ENCODE assay signal across 27 cellular contexts in genomic region chr7:35252584-35252983, GRCh38. TPM values are rescaled to one million over a fixed set of nuclear protein-coding genes. Genes with fewer than 3 reads are reported as not detected.
DNase-seq lines count a peak whose midpoint lies in the region; ATAC-seq, FAIRE-seq and TF ChIP-seq lines count a peak whose summit lies in the region.
"Had no signal": no experiment of that assay in that cellular context is flagged by ENCODE, and none has a peak within 500 bp of the region (broad histone marks: within the 10 kb centered on the region; RNA-seq: fewer than 3 reads in every experiment).

No MANE protein-coding gene starts in this region.

- no peak overlapping the region for H3K27ac Mint-ChIP-seq in CD4-positive, CD25-positive, alpha-beta regulatory T cell
- no peak overlapping the region for H3K27ac Mint-ChIP-seq in neural progenitor cell
- H3K27ac Mint-ChIP-seq: activated CD4-positive, alpha-beta T cell treated with anti-CD3 and anti-CD28 coated beads for 36 hours; activated naive CD4-positive, alpha-beta T cell treated with anti-CD3 and anti-CD28 coated beads, Interleukin-2, amount 50 U/mL, for 72 hours; activated T-helper 17 cell treated with anti-CD3 and anti-CD28 coated beads, Interleukin-2, amount 50 U/mL, for 72 hours; stimulated activated naive CD8-positive, alpha-beta T cell treated with anti-CD3 and anti-CD28 coated beads, Interleukin-15, Interleukin-2, amounts not matched to agents 100 ng/mL and 50 ng/mL, for 24 hours; T-cell had no signal

- TF ChIP-seq POLR2A in A549 (IDR thresholded peaks at IDR 0.05; ENCODE audit: low read length): no peak

- peak overlapping the region in 3 of 4 donors; percentile 79 to 86 (median 85) for H3K4me3 Mint-ChIP-seq in CD4-positive, CD25-positive, alpha-beta regulatory T cell
- no peak overlapping the region for H3K4me3 Mint-ChIP-seq in neural progenitor cell

- H3K4me3 ChIP-seq in A549: peak overlapping the region; percentile 65
- peak overlapping the region; percentile 37 for H3K4me3 ChIP-seq in CD4-positive, CD25-positive, alpha-beta regulatory T cell (ENCODE audit: low read depth, low read length)
- H3K4me3 ChIP-seq in SJCRH30: peak overlapping the region; percentile 65
- H3K4me3 ChIP-seq in fibroblast of villous mesenchyme (ENCODE audit: low read depth, low read length): peak overlapping the region; percentile 83
- H3K4me3 ChIP-seq in neural progenitor cell: no peak overlapping the region
- H3K4me3 ChIP-seq: prostate gland, thyroid gland had no signal

- no peaks in the 10 kb centered on the region for H3K79me2 ChIP-seq in neural progenitor cell (ENCODE audit: low read depth)

- 37% methylated on average over 3 of the region's 3 CpGs for WGBS in A549 (ENCODE audit: missing lambda C conversion rate)

- H3K36me3 ChIP-seq in CD4-positive, CD25-positive, alpha-beta regulatory T cell (ENCODE audit: control insufficient read depth, insufficient read depth, low read length): no peaks in the 10 kb centered on the region
- H3K36me3 ChIP-seq in SJCRH30: no peaks in the 10 kb centered on the region
- H3K36me3 ChIP-seq in neural progenitor cell: no peaks in the 10 kb centered on the region
- H3K36me3 ChIP-seq: prostate gland, thyroid gland had no signal

- CTCF ChIA-PET in A549 (lab: Yijun Ruan, JAX): no interaction called here

- H3K27ac ChIP-seq in A549 (no peak overlapping the region), SJCRH30 (no peak overlapping the region), neural progenitor cell (no peak overlapping the region)
- H3K27ac ChIP-seq in CD4-positive, CD25-positive, alpha-beta regulatory T cell (ENCODE audit: insufficient read depth, low read length, poor library complexity, severe bottlenecking): no peak overlapping the region
- H3K27ac ChIP-seq: prostate gland, skin epidermis, thyroid gland had no signal

- peaks cover 88% of the 10 kb centered on the region for H3K27me3 Mint-ChIP-seq in CD4-positive, CD25-positive, alpha-beta regulatory T cell
- H3K27me3 Mint-ChIP-seq in neural progenitor cell (ENCODE audit: insufficient read depth, low read depth): peaks cover 87% of the 10 kb centered on the region

- H3K4me1 ChIP-seq in A549 (peaks cover 14% of the 10 kb centered on the region; the same call in 2 of the 3 replicates), SJCRH30 (no peaks in the 10 kb centered on the region), neural progenitor cell (peaks cover 4% of the 10 kb centered on the region)
- H3K4me1 ChIP-seq in CD4-positive, CD25-positive, alpha-beta regulatory T cell (ENCODE audit: control insufficient read depth, insufficient read depth, low read length, poor library complexity, severe bottlenecking): peaks cover 13% of the 10 kb centered on the region
- H3K4me1 ChIP-seq: prostate gland had no signal

- no peak for DNase-seq in A549 (ENCODE audit: low read depth in 1 of 2, low spot score in 1 of 2)
- no peak for DNase-seq in CD4-positive, CD25-positive, alpha-beta regulatory T cell
- DNase-seq in SJCRH30: no peak
- DNase-seq in fibroblast of villous mesenchyme (ENCODE audit: low read depth): peak; percentile 45
- no peak for DNase-seq in neural progenitor cell (ENCODE audit: low spot score)
- no peak for DNase-seq in NCI-H510A (lab: John Stamatoyannopoulos, UW)
- DNase-seq in activated CD4-positive, alpha-beta T cell treated with anti-CD3 and anti-CD28 coated beads for 48 hours: no peak
- DNase-seq: activated CD4-positive, alpha-beta T cell treated with anti-CD3 and anti-CD28 coated beads for 36 hours; CD4-positive, alpha-beta memory T cell; DMS79; effector CD4-positive, alpha-beta T cell; NCI-H1105 treated with DMSO at 0.1 percent for 48 hours; NCI-H2029 treated with DMSO at 0.1 percent for 48 hours; NCI-H345; stimulated activated CD4-positive, alpha-beta T cell treated with anti-CD3 and anti-CD28 coated beads, Interleukin-2, amount 100 ng/mL, for 24 hours; T-cell; thyroid gland had no signal

- no peak for FAIRE-seq in A549 (lab: Jason Lieb, UNC)
- FAIRE-seq: TTC549 had no signal

- TF ChIP-seq EP300 in A549 (IDR thresholded peaks at IDR 0.05): no peak

- 0 out of 3 replicates have a peak, but pooled peaks cover 2% of the 10 kb centered on the region for H3K9me3 ChIP-seq in A549
- H3K9me3 ChIP-seq in CD4-positive, CD25-positive, alpha-beta regulatory T cell (ENCODE audit: control insufficient read depth in 2 of 2, low read length in 2 of 2): no peaks in the 10 kb centered on the region
- H3K9me3 ChIP-seq in SJCRH30 (replicated peaks): no peaks in the 10 kb centered on the region
- H3K9me3 ChIP-seq in neural progenitor cell (ENCODE audit: low read depth): no peaks in the 10 kb centered on the region
- H3K9me3 ChIP-seq: thyroid gland had no signal

- H3K27me3 ChIP-seq in CD4-positive, CD25-positive, alpha-beta regulatory T cell (ENCODE audit: control insufficient read depth, insufficient read depth, low read length): peaks cover 61% of the 10 kb centered on the region
- peaks cover 9% of the 10 kb centered on the region for H3K27me3 ChIP-seq in SJCRH30
- peaks cover 100% of the 10 kb centered on the region for H3K27me3 ChIP-seq in neural progenitor cell

- H3K36me3 Mint-ChIP-seq in CD4-positive, CD25-positive, alpha-beta regulatory T cell: no peaks in the 10 kb centered on the region
- no peaks in the 10 kb centered on the region for H3K36me3 Mint-ChIP-seq in neural progenitor cell
- H3K36me3 Mint-ChIP-seq: T-cell had no signal

- TF ChIP-seq RAD21 in A549 (conservative IDR thresholded peaks at IDR 0.05 in 1 of 2, IDR thresholded peaks at IDR 0.05 in 1 of 2): no peak

- ATAC-seq in A549 (no peak), GM18511 (IDR thresholded peaks at IDR 0.05; ENCODE audit: unreplicated experiment) (no peak)
- no peak for ATAC-seq in CD4-positive, CD25-positive, alpha-beta regulatory T cell (ENCODE audit: low read depth in 2 of 2)
- ATAC-seq: activated CD4-positive, alpha-beta T cell treated with anti-CD3 and anti-CD28 coated beads for 36 hours; activated naive CD4-positive, alpha-beta T cell treated with anti-CD3 and anti-CD28 coated beads, Interleukin-2, amount 50 U/mL, for 72 hours; activated T-helper 17 cell treated with anti-CD3 and anti-CD28 coated beads, Interleukin-2, amount 50 U/mL, for 72 hours; esophagus mucosa; T-cell had no signal

- H3K9ac ChIP-seq in neural progenitor cell: no peak overlapping the region

- TF ChIP-seq CTCF in A549 (IDR thresholded peaks at IDR 0.05) (no peak), fibroblast of villous mesenchyme (IDR thresholded peaks at IDR 0.05; ENCODE audit: insufficient read depth, low read depth, low read length) (no peak), neural progenitor cell (IDR thresholded peaks at IDR 0.05) (no peak)

- H4K20me1 ChIP-seq in neural progenitor cell (ENCODE audit: low read depth): peaks cover 95% of the 10 kb centered on the region

- no peak overlapping the region for H2AFZ ChIP-seq in neural progenitor cell (replicated peaks)

- H3F3A ChIP-seq in neural progenitor cell (ENCODE audit: low read depth): peaks cover 7% of the 10 kb centered on the region

- H3K4me1 Mint-ChIP-seq in CD4-positive, CD25-positive, alpha-beta regulatory T cell: peaks cover 12 to 27% (median 26%) of the 10 kb centered on the region in 4 donors
- H3K4me1 Mint-ChIP-seq in neural progenitor cell: peaks cover 12% of the 10 kb centered on the region
- H3K4me1 Mint-ChIP-seq: activated T-helper 17 cell treated with anti-CD3 and anti-CD28 coated beads, Interleukin-2, amount 50 U/mL, for 72 hours had no signal

- POLR2A ChIA-PET in A549 (lab: Yijun Ruan, JAX): no interaction called here

- peaks cover 0 to 6% (median 0%) of the 10 kb centered on the region in 7 donors for H3K9me3 Mint-ChIP-seq in CD4-positive, CD25-positive, alpha-beta regulatory T cell
- H3K9me3 Mint-ChIP-seq in neural progenitor cell: peaks cover 5% of the 10 kb centered on the region
- H3K9me3 Mint-ChIP-seq: activated naive CD4-positive, alpha-beta T cell treated with anti-CD3 and anti-CD28 coated beads, Interleukin-2, amount 50 U/mL, for 72 hours; activated T-helper 17 cell treated with anti-CD3 and anti-CD28 coated beads, Interleukin-2, amount 50 U/mL, for 72 hours; stimulated activated naive CD8-positive, alpha-beta T cell treated with anti-CD3 and anti-CD28 coated beads, Interleukin-15, Interleukin-2, amounts not matched to agents 100 ng/mL and 50 ng/mL, for 24 hours had no signal

- peak overlapping the region; percentile 70 for H3K4me2 ChIP-seq in A549
- H3K4me2 ChIP-seq in neural progenitor cell: no peak overlapping the region

TF ChIP-seq in A549, 52 proteins besides CTCF, POLR2A, EP300 and RAD21 (continues in another document):
- TF ChIP-seq USF2 (IDR thresholded peaks at IDR 0.05) (no peak), TFCP2L1 (CRISPR knock-in tag; IDR thresholded peaks at IDR 0.05) (no peak), GATA3 (IDR thresholded peaks at IDR 0.05; ENCODE audit: borderline replicate concordance) (no peak), HEYL (CRISPR knock-in tag; IDR thresholded peaks at IDR 0.05) (no peak), RCOR1 (IDR thresholded peaks at IDR 0.05; ENCODE audit: low read depth, low read length) (no peak), NPAS2 (CRISPR knock-in tag; IDR thresholded peaks at IDR 0.05; ENCODE audit: borderline replicate concordance) (no peak), HES2 (IDR thresholded peaks at IDR 0.05) (no peak), EHF (CRISPR knock-in tag; IDR thresholded peaks at IDR 0.05) (no peak), RNF2 (IDR thresholded peaks at IDR 0.05; ENCODE audit: borderline replicate concordance, low read depth) (no peak), CEBPB (IDR thresholded peaks at IDR 0.05) (no peak)

RNA-seq across cellular contexts. Expression of gene TBX20, which starts 1.3 kb away (rescaled TPM):
- 1.6 and 2.3 TPM in 2 replicates for polyA plus RNA-seq in A549 (2011; rRNA removed)
- polyA plus RNA-seq in A549 (2012; cell fraction: cytosol; rRNA removed): 0.62 and 0.91 TPM in 2 replicates
- polyA plus RNA-seq in A549 (2012; cell fraction: nucleus; rRNA removed): 0.90 and 1.5 TPM in 2 replicates
- 1.3 to 1.6 TPM (median 1.5 TPM) in 3 replicates for polyA plus RNA-seq in A549 (2017; fragmentation: RNase III; extraction: RNeasy Plus Mini Kit Qiagen cat#74134 plus additional on column Dnase treatment)
- 13.4 and 16.7 TPM in 2 replicates for polyA minus RNA-seq in A549 (2011; rRNA and poly(A)+ RNA removed)
- total RNA-seq in CD4-positive, CD25-positive, alpha-beta regulatory T cell: 1.5 TPM
- under 1 TPM in 1 of 4 donors, not detected in 3; 0.12 TPM for polyA plus RNA-seq in CD4-positive, CD25-positive, alpha-beta regulatory T cell
- total RNA-seq in SJCRH30 (2014; rRNA removed; shearing (Covaris generic)): 2.0 and 2.6 TPM in 2 replicates
- 1.3 and 2.6 TPM in 2 replicates for total RNA-seq in fibroblast of villous mesenchyme
- total RNA-seq in neural progenitor cell (ENCODE audit: low replicate concordance): not detected in 2 replicates
- total RNA-seq: activated naive CD4-positive, alpha-beta T cell treated with anti-CD3 and anti-CD28 coated beads, Interleukin-2, amount 50 U/mL, for 72 hours; CD4-positive, alpha-beta memory T cell; chondrocyte; esophagus mucosa; glomerular endothelial cell had no signal
- polyA plus RNA-seq: CD4-positive, alpha-beta memory T cell had no signal
